15 cellular contexts compared by ENCODE assay signal in genomic region chrX:132033166-132033565, GRCh38. TPM values are rescaled to one million over a fixed set of nuclear protein-coding genes. Genes with fewer than 3 reads are reported as not detected.
DNase-seq lines count a peak whose midpoint lies in the region; ATAC-seq and TF ChIP-seq lines count a peak whose summit lies in the region.
"Had no signal": no experiment of that assay in that cellular context is flagged by ENCODE, and none has a peak within 500 bp of the region (broad histone marks: within the 10 kb centered on the region; RNA-seq: fewer than 3 reads in every experiment).

No MANE protein-coding gene starts in this region.

- H3K4me1 ChIP-seq in OCI-LY1 (ENCODE audit: insufficient read depth, low read length, severe bottlenecking) = peaks cover 68% of the 10 kb centered on the region
- H3K4me1 ChIP-seq in esophagus squamous epithelium = no peaks in the 10 kb centered on the region

- no peaks in the 10 kb centered on the region for H4K20me1 ChIP-seq in OCI-LY1 (ENCODE audit: insufficient read depth, low read length)

- POLR2A ChIA-PET in T-cell (lab: Charles Lee) = no interaction called here

- H3K4me3 ChIP-seq in OCI-LY1 (ENCODE audit: low read depth, low read length, poor library complexity, severe bottlenecking) (peak overlapping the region; percentile 27), esophagus squamous epithelium (no peak overlapping the region)

- H3K27me3 ChIP-seq in OCI-LY1 (ENCODE audit: insufficient read depth, low read length) = no peaks in the 10 kb centered on the region
- H3K27me3 ChIP-seq in esophagus squamous epithelium = peaks cover 0 to 3% (median 0%) of the 10 kb centered on the region in 4 donors

- CTCF ChIA-PET in T-cell (lab: Charles Lee) = interaction anchor here (0.7 to 0.8 kb wide), 2 partner anchors 9 to 13 kb away, joined by 3 to 4 read pairs; no protein-coding TSS in a partner anchor

- peak overlapping the region; percentile 42 for H3K4me2 ChIP-seq in OCI-LY1 (ENCODE audit: low read length)

- no peaks in the 10 kb centered on the region for H3K9me2 ChIP-seq in OCI-LY1 (ENCODE audit: low read depth, low read length)

- H3K27me3 Mint-ChIP-seq in activated T-cell treated with anti-CD3 and anti-CD28 coated beads, Interleukin-2, amount 50 U/mL, for 72 hours (ENCODE audit: low read depth) = peaks cover 30% of the 10 kb centered on the region
- H3K27me3 Mint-ChIP-seq in osteocyte (ENCODE audit: unreplicated experiment) (no peaks in the 10 kb centered on the region), T-cell (peaks cover 0 to 9% of the 10 kb centered on the region in 2 donors)
- H3K27me3 Mint-ChIP-seq: CD4-positive, alpha-beta memory T cell; stimulated activated naive CD8-positive, alpha-beta T cell treated with anti-CD3 and anti-CD28 coated beads, Interleukin-15, amount 100 ng/mL, for 72 hours had no signal

- peaks cover 68% of the 10 kb centered on the region for H3K4me1 Mint-ChIP-seq in activated T-cell treated with anti-CD3 and anti-CD28 coated beads, Interleukin-2, amount 50 U/mL, for 72 hours (ENCODE audit: low read depth)
- H3K4me1 Mint-ChIP-seq in osteocyte (ENCODE audit: unreplicated experiment) (peaks cover 9% of the 10 kb centered on the region), T-cell (peaks cover 73 to 75% (median 74%) of the 10 kb centered on the region in 3 donors)

- no peak for DNase-seq in activated T-cell treated with anti-CD3 and anti-CD28 coated beads, Interleukin-2, amount 50 U/mL, for 72 hours
- no peak for DNase-seq in activated T-cell treated with anti-CD3 and anti-CD28 coated beads, Interleukin-2, amount 50 U/mL, for 1 hour
- no peak for DNase-seq in osteocyte (ENCODE audit: extremely low spot score, unreplicated experiment)
- no peak for DNase-seq in T-cell
- no peak for DNase-seq in esophagus squamous epithelium (lab: John Stamatoyannopoulos, UW)
- DNase-seq: activated CD4-positive, CD25-positive, alpha-beta regulatory T cell treated with anti-CD3 and anti-CD28 coated beads, Interleukin-2, amount 50 U/mL, for 72 hours; CD4-positive, alpha-beta memory T cell; cerebellar nuclear complex; islet precursor cell; NCI-H1417; NCI-H446 treated with DMSO at 0.1 percent for 48 hours; stimulated activated naive CD8-positive, alpha-beta T cell treated with anti-CD3 and anti-CD28 coated beads, Interleukin-15, amount 100 ng/mL, for 72 hours had no signal

- peak overlapping the region; percentile 54 for H3K27ac Mint-ChIP-seq in activated T-cell treated with anti-CD3 and anti-CD28 coated beads, Interleukin-2, amount 50 U/mL, for 72 hours
- H3K27ac Mint-ChIP-seq in osteocyte (ENCODE audit: unreplicated experiment) (peak overlapping the region; percentile 5), T-cell (no peak overlapping the region)
- H3K27ac Mint-ChIP-seq: CD4-positive, alpha-beta memory T cell; stimulated activated naive CD8-positive, alpha-beta T cell treated with anti-CD3 and anti-CD28 coated beads, Interleukin-15, amount 100 ng/mL, for 72 hours had no signal

- peaks cover 2 to 3% of the 10 kb centered on the region in 2 donors for H3K36me3 Mint-ChIP-seq in activated T-cell treated with anti-CD3 and anti-CD28 coated beads, Interleukin-2, amount 50 U/mL, for 72 hours (ENCODE audit: insufficient read depth in 2 of 2)
- H3K36me3 Mint-ChIP-seq in osteocyte (ENCODE audit: unreplicated experiment) = no peaks in the 10 kb centered on the region
- peaks cover 12% of the 10 kb centered on the region for H3K36me3 Mint-ChIP-seq in T-cell

- H3K9ac ChIP-seq in OCI-LY1 (ENCODE audit: low read length) = peak overlapping the region; percentile 24; the same call in 1 of the 2 replicates

- no peak for ATAC-seq in activated T-cell treated with anti-CD3 and anti-CD28 coated beads, Interleukin-2, amount 50 U/mL, for 72 hours (replicated peaks in 1 of 2)
- peak; percentile 57 for ATAC-seq in GM21723 (IDR thresholded peaks at IDR 0.05; ENCODE audit: unreplicated experiment)
- ATAC-seq in T-cell (replicated peaks in 1 of 4) = no peak
- no peak for ATAC-seq in GM21515 (IDR thresholded peaks at IDR 0.05; ENCODE audit: unreplicated experiment)
- ATAC-seq: stimulated activated naive CD8-positive, alpha-beta T cell treated with anti-CD3 and anti-CD28 coated beads, Interleukin-15, amount 100 ng/mL, for 72 hours had no signal

- peak overlapping the region in 1 of 2 donors; percentile 14 for H3K4me3 Mint-ChIP-seq in activated T-cell treated with anti-CD3 and anti-CD28 coated beads, Interleukin-2, amount 50 U/mL, for 72 hours
- H3K4me3 Mint-ChIP-seq in osteocyte (ENCODE audit: unreplicated experiment) (no peak overlapping the region), T-cell (peak overlapping the region in 1 of 3 donors; percentile 3)
- H3K4me3 Mint-ChIP-seq: stimulated activated naive CD8-positive, alpha-beta T cell treated with anti-CD3 and anti-CD28 coated beads, Interleukin-15, amount 100 ng/mL, for 72 hours had no signal

- intact Hi-C loops in esophagus squamous epithelium (cut with DNase I) = no loop called here

- TF ChIP-seq CTCF in OCI-LY1 (IDR thresholded peaks at IDR 0.05; ENCODE audit: low read length) (no peak), osteocyte (IDR thresholded peaks at IDR 0.05) (no peak), esophagus squamous epithelium (IDR thresholded peaks at IDR 0.05) (no peak)

- H3K27ac ChIP-seq in OCI-LY1 (ENCODE audit: low read depth, low read length, poor library complexity, severe bottlenecking) = peak overlapping the region; percentile 65
- no peak overlapping the region for H3K27ac ChIP-seq in esophagus squamous epithelium

- 57 to 86% methylated on average over 3 of the region's 3 CpGs for WGBS in esophagus squamous epithelium, 2 donors

- no peaks in the 10 kb centered on the region for H3K9me3 ChIP-seq in OCI-LY1 (ENCODE audit: low read length)
- H3K9me3 ChIP-seq in esophagus squamous epithelium = no peaks in the 10 kb centered on the region

- no peaks in the 10 kb centered on the region for H3K9me3 Mint-ChIP-seq in activated T-cell treated with anti-CD3 and anti-CD28 coated beads, Interleukin-2, amount 50 U/mL, for 72 hours
- H3K9me3 Mint-ChIP-seq in osteocyte (ENCODE audit: unreplicated experiment) (no peaks in the 10 kb centered on the region), T-cell (no peaks in the 10 kb centered on the region)
- H3K9me3 Mint-ChIP-seq: CD4-positive, alpha-beta memory T cell; stimulated activated naive CD8-positive, alpha-beta T cell treated with anti-CD3 and anti-CD28 coated beads, Interleukin-15, amount 100 ng/mL, for 72 hours had no signal

- H3K36me3 ChIP-seq in OCI-LY1 (ENCODE audit: insufficient read depth, low read length) (peaks cover 7% of the 10 kb centered on the region; the same call in 1 of the 2 replicates), esophagus squamous epithelium (no peaks in the 10 kb centered on the region)

- TF ChIP-seq POLR2A in esophagus squamous epithelium (IDR thresholded peaks at IDR 0.05) = no peak

- H3F3A ChIP-seq in OCI-LY1 (ENCODE audit: insufficient read depth, low read length) = no peaks in the 10 kb centered on the region

- H3K79me2 ChIP-seq in OCI-LY1 (ENCODE audit: insufficient read depth, low read length) = peaks cover 88% of the 10 kb centered on the region

- no peak overlapping the region for H2AFZ ChIP-seq in OCI-LY1 (ENCODE audit: low read length)

RNA-seq across cellular contexts. Expression of gene STK26, which starts 10.1 kb away (rescaled TPM):
- total RNA-seq in activated T-cell treated with anti-CD3 and anti-CD28 coated beads, Interleukin-2, amount 50 U/mL, for 72 hours = 10 to 100 TPM; 57.9 to 73.4 TPM
- total RNA-seq in osteocyte (13.9 and 14.2 TPM in 2 replicates), T-cell (10 to 100 TPM; 28.5 to 38.1 (median 34.4) TPM), esophagus squamous epithelium (10 to 100 TPM; 12.2 to 21.6 (median 19.9) TPM)

Comparison
In these comparisons a context has a peak if more than half of its experiments do, and no peak if none do; other contexts are left out.
1. H3K27ac Mint-ChIP-seq: peak in activated T-cell treated with anti-CD3 and anti-CD28 coated beads, Interleukin-2, amount 50 U/mL, for 72 hours (single experiment) and osteocyte (single experiment); none in T-cell (0 of 2).